ENCODE assay signal across 26 cellular contexts in genomic region chr11:6545917-6546605, GRCh38. TPM values are rescaled to one million over a fixed set of nuclear protein-coding genes. Genes with fewer than 3 reads are reported as not detected.
DNase-seq lines count a peak whose midpoint lies in the region; ATAC-seq and TF ChIP-seq lines count a peak whose summit lies in the region.
"Had no signal": no experiment of that assay in that cellular context is flagged by ENCODE, and none has a peak within 500 bp of the region (broad histone marks: within the 10 kb centered on the region; RNA-seq: fewer than 3 reads in every experiment).

No MANE protein-coding gene starts in this region.

- H3K4me3 ChIP-seq in right atrium auricular region (no peak overlapping the region), heart left ventricle (no peak overlapping the region)
- H3K4me3 ChIP-seq: ascending aorta had no signal

- H3K4me1 Mint-ChIP-seq in activated CD8-positive, alpha-beta T cell treated with anti-CD3 and anti-CD28 coated beads, Interleukin-2, amount 10 ng/mL, durations not matched to agents 7 days and 5 days (ENCODE audit: low read depth), result peaks cover 20% of the 10 kb centered on the region
- H3K4me1 Mint-ChIP-seq: memory B cell had no signal

- H3K4me1 ChIP-seq in right atrium auricular region, result no peaks in the 10 kb centered on the region
- H3K4me1 ChIP-seq in heart left ventricle, result peaks cover 0 to 17% (median 0%) of the 10 kb centered on the region in 12 donors
- H3K4me1 ChIP-seq: ascending aorta had no signal

- TF ChIP-seq CTCF in right atrium auricular region (IDR thresholded peaks at IDR 0.05) (no peak), heart left ventricle (IDR thresholded peaks at IDR 0.05) (no peak)

- DNase-seq in Right ventricle myocardium inferior (ENCODE audit: missing footprints), result no peak
- DNase-seq in right atrium auricular region (ENCODE audit: low spot score), result no peak
- DNase-seq in heart left ventricle, result peak in 3 of 5 donors; percentile 52 to 72 (median 60)
- DNase-seq in pons (ENCODE audit: low spot score), result peak; percentile 55
- no peak for DNase-seq in activated CD8-positive, alpha-beta T cell treated with anti-CD3 and anti-CD28 coated beads, Interleukin-2, amount 10 ng/mL, durations not matched to agents 7 days and 5 days
- no peak for DNase-seq in activated naive CD4-positive, alpha-beta T cell (lab: John Stamatoyannopoulos, UW)
- DNase-seq: activated CD4-positive, alpha-beta memory T cell treated with anti-CD3 and anti-CD28 coated beads for 36 hours; CD4-positive, CD25-positive, alpha-beta regulatory T cell; central memory CD4-positive, alpha-beta T cell; DND-41; HFFc6; KBM-7; NCI-H2029 treated with DMSO at 0.1 percent for 48 hours; NCI-H2227 treated with DMSO at 0.1 percent for 48 hours; NCI-H748 treated with DMSO at 0.1 percent for 48 hours; small intestine; stimulated activated CD4-positive, alpha-beta T cell treated with anti-CD3 and anti-CD28 coated beads, Interleukin-1b, Interleukin-23, amount 100 ng/mL, for 48 hours; T-cell had no signal

- H3K27me3 ChIP-seq in right atrium auricular region (no peaks in the 10 kb centered on the region), heart left ventricle (no peaks in the 10 kb centered on the region)
- H3K27me3 ChIP-seq: ascending aorta had no signal

- no peaks in the 10 kb centered on the region for H3K9me3 Mint-ChIP-seq in activated CD8-positive, alpha-beta T cell treated with anti-CD3 and anti-CD28 coated beads, Interleukin-2, amount 10 ng/mL, durations not matched to agents 7 days and 5 days (ENCODE audit: insufficient read depth)
- H3K9me3 Mint-ChIP-seq: activated CD4-positive, alpha-beta memory T cell treated with anti-CD3 and anti-CD28 coated beads for 36 hours; activated T-helper 2 cell treated with anti-CD3 and anti-CD28 coated beads, Interferon-gamma antibody, Interleukin-2, Interleukin-4, amounts not matched to agents 10 μg/mL and 5 μg/mL and 100 μg/mL, durations not matched to agents 14 hours and 24 hours and 36 hours; CD4-positive, CD25-positive, alpha-beta regulatory T cell; HFFc6; memory B cell; T-cell had no signal

- 72 to 84% (median 83%) methylated on average over 11 to 14 of the region's 14 CpGs for WGBS in heart left ventricle, 4 donors

- H3K36me3 ChIP-seq in right atrium auricular region (peaks cover 3% of the 10 kb centered on the region), heart left ventricle (peaks cover 0 to 29% (median 8%) of the 10 kb centered on the region in 9 donors)

- H3K9me3 ChIP-seq in right atrium auricular region, result no peaks in the 10 kb centered on the region
- no peaks in the 10 kb centered on the region for H3K9me3 ChIP-seq in heart left ventricle
- H3K9me3 ChIP-seq: ascending aorta had no signal

- H3K27me3 Mint-ChIP-seq in activated CD8-positive, alpha-beta T cell treated with anti-CD3 and anti-CD28 coated beads, Interleukin-2, amount 10 ng/mL, durations not matched to agents 7 days and 5 days (ENCODE audit: low read depth), result no peaks in the 10 kb centered on the region
- H3K27me3 Mint-ChIP-seq: activated CD4-positive, alpha-beta memory T cell treated with anti-CD3 and anti-CD28 coated beads for 36 hours; activated naive CD8-positive, alpha-beta T cell; CD4-positive, CD25-positive, alpha-beta regulatory T cell; memory B cell; T-cell had no signal

- ATAC-seq in Right ventricle myocardium inferior (peak; percentile 90), heart left ventricle (peak; percentile 85 to 92 (median 88)), GM21423 (IDR thresholded peaks at IDR 0.05; ENCODE audit: unreplicated experiment) (no peak), GM18870 (IDR thresholded peaks at IDR 0.05; ENCODE audit: unreplicated experiment) (no peak)
- ATAC-seq in activated CD8-positive, alpha-beta T cell treated with anti-CD3 and anti-CD28 coated beads, Interleukin-2, amount 10 ng/mL, durations not matched to agents 7 days and 5 days, result no peak
- ATAC-seq: T-cell had no signal

- no peak overlapping the region for H3K27ac ChIP-seq in right atrium auricular region
- peak overlapping the region in 1 of 12 donors; percentile 44 for H3K27ac ChIP-seq in heart left ventricle
- H3K27ac ChIP-seq: 22Rv1, ascending aorta, epithelial cell of prostate had no signal

- no peak for TF ChIP-seq POLR2A in heart left ventricle (IDR thresholded peaks at IDR 0.05)

- no peak overlapping the region for H3K27ac Mint-ChIP-seq in activated CD8-positive, alpha-beta T cell treated with anti-CD3 and anti-CD28 coated beads, Interleukin-2, amount 10 ng/mL, durations not matched to agents 7 days and 5 days
- H3K27ac Mint-ChIP-seq: activated CD4-positive, alpha-beta memory T cell treated with anti-CD3 and anti-CD28 coated beads for 36 hours; activated naive CD8-positive, alpha-beta T cell; activated T-helper 2 cell treated with anti-CD3 and anti-CD28 coated beads, Interferon-gamma antibody, Interleukin-2, Interleukin-4, amounts not matched to agents 10 μg/mL and 5 μg/mL and 100 μg/mL, durations not matched to agents 14 hours and 24 hours and 36 hours; CD4-positive, CD25-positive, alpha-beta regulatory T cell; HFFc6; memory B cell; T-cell had no signal

- H3K36me3 Mint-ChIP-seq in activated CD8-positive, alpha-beta T cell treated with anti-CD3 and anti-CD28 coated beads, Interleukin-2, amount 10 ng/mL, durations not matched to agents 7 days and 5 days (ENCODE audit: low read depth), result peaks cover 7% of the 10 kb centered on the region

- no peak overlapping the region for H3K4me3 Mint-ChIP-seq in activated CD8-positive, alpha-beta T cell treated with anti-CD3 and anti-CD28 coated beads, Interleukin-2, amount 10 ng/mL, durations not matched to agents 7 days and 5 days
- H3K4me3 Mint-ChIP-seq: activated CD4-positive, alpha-beta memory T cell treated with anti-CD3 and anti-CD28 coated beads for 36 hours; activated naive CD8-positive, alpha-beta T cell; CD4-positive, CD25-positive, alpha-beta regulatory T cell; HFFc6; memory B cell; T-cell had no signal

- CTCF ChIA-PET in activated CD8-positive, alpha-beta T cell treated with anti-CD3 and anti-CD28 coated beads, Interleukin-2, amount 10 ng/mL, durations not matched to agents 7 days and 5 days (lab: Charles Lee), result interaction anchor here (1.1 to 1.7 kb wide), 3 partner anchors 10 to 167 kb away, joined by 3 to 6 read pairs (median 3); no protein-coding TSS in a partner anchor

- POLR2A ChIA-PET in activated CD8-positive, alpha-beta T cell treated with anti-CD3 and anti-CD28 coated beads, Interleukin-2, amount 10 ng/mL, durations not matched to agents 7 days and 5 days (lab: Charles Lee), result no interaction called here

- intact Hi-C loops in Right ventricle myocardium inferior (cut with DNase I), result no loop called here
- intact Hi-C loops in heart left ventricle (cut with DNase I), result no loop called here

RNA-seq across cellular contexts. Expression of gene DNHD1, which starts 49.0 kb away (rescaled TPM):
- 3.9 TPM for total RNA-seq in Right ventricle myocardium inferior
- total RNA-seq in right atrium auricular region, result 1 to 10 TPM; 4.4 to 4.8 TPM
- 1 to 10 TPM; 3.9 to 9.4 (median 5.4) TPM for total RNA-seq in heart left ventricle
- polyA plus RNA-seq in heart left ventricle, result 1 to 10 TPM; 2.2 to 6.0 TPM
- 10 to 100 TPM; 17.8 to 18.5 TPM for total RNA-seq in activated CD8-positive, alpha-beta T cell treated with anti-CD3 and anti-CD28 coated beads, Interleukin-2, amount 10 ng/mL, durations not matched to agents 7 days and 5 days

RNA-seq across cellular contexts. Expression of gene RRP8, which starts 57.4 kb away (rescaled TPM):
- total RNA-seq in Right ventricle myocardium inferior (22.9 TPM), right atrium auricular region (10 to 100 TPM in 1 of 2 donors, 1 to 10 TPM in 1; 9.7 to 12.2 TPM), heart left ventricle (10 to 100 TPM; 11.2 to 23.5 (median 18.0) TPM)
- polyA plus RNA-seq in heart left ventricle, result 10 to 100 TPM; 16.6 to 17.4 TPM
- total RNA-seq in activated CD8-positive, alpha-beta T cell treated with anti-CD3 and anti-CD28 coated beads, Interleukin-2, amount 10 ng/mL, durations not matched to agents 7 days and 5 days, result 10 to 100 TPM; 28.6 to 29.8 TPM

RNA-seq across cellular contexts. Expression of gene ILK, which starts 57.5 kb away (rescaled TPM):
- 233 TPM for total RNA-seq in Right ventricle myocardium inferior
- total RNA-seq in right atrium auricular region, result 100 to 1,000 TPM; 142 to 193 TPM
- 100 to 1,000 TPM; 177 to 259 (median 222) TPM for total RNA-seq in heart left ventricle
- polyA plus RNA-seq in heart left ventricle, result 100 to 1,000 TPM; 220 to 288 TPM
- total RNA-seq in activated CD8-positive, alpha-beta T cell treated with anti-CD3 and anti-CD28 coated beads, Interleukin-2, amount 10 ng/mL, durations not matched to agents 7 days and 5 days, result 100 to 1,000 TPM; 195 to 197 TPM

Comparison
In these comparisons a context has a peak if more than half of its experiments do, and no peak if none do; other contexts are left out.
1. DNase-seq: peak in heart left ventricle (3 of 5) and pons (single experiment); none in Right ventricle myocardium inferior (single experiment), right atrium auricular region (single experiment), activated CD8-positive, alpha-beta T cell treated with anti-CD3 and anti-CD28 coated beads, Interleukin-2, amount 10 ng/mL, durations not matched to agents 7 days and 5 days (single experiment) and activated naive CD4-positive, alpha-beta T cell (0 of 4).
2. ATAC-seq: peak in Right ventricle myocardium inferior (single experiment) and heart left ventricle (4 of 4); none in GM21423 (single experiment), activated CD8-positive, alpha-beta T cell treated with anti-CD3 and anti-CD28 coated beads, Interleukin-2, amount 10 ng/mL, durations not matched to agents 7 days and 5 days (single experiment) and GM18870 (single experiment).